ENCODE assay signal across 10 cellular contexts in genomic region chr1:246647113-246647512, GRCh38.
DNase-seq lines count a peak whose midpoint lies in the region; ATAC-seq, FAIRE-seq and TF ChIP-seq lines count a peak whose summit lies in the region.
"Had no signal": no experiment of that assay in that cellular context is flagged by ENCODE, and none has a peak within 500 bp of the region (broad histone marks: within the 10 kb centered on the region; RNA-seq: fewer than 3 reads in every experiment).

No MANE protein-coding gene starts in this region.

- peaks cover 24% of the 10 kb centered on the region for H3K4me1 Mint-ChIP-seq in CD4-positive, alpha-beta T cell (ENCODE audit: low read depth)
- no peaks in the 10 kb centered on the region for H3K4me1 Mint-ChIP-seq in MCF 10A (ENCODE audit: insufficient read depth, unreplicated experiment)

- H3K36me3 ChIP-seq in HepG2 (replicated peaks in 1 of 2; ENCODE audit: control insufficient read depth in 1 of 2, insufficient read depth in 2 of 2, low read length in 2 of 2) (peaks cover 15 to 46% of the 10 kb centered on the region in 2 experiments), vagina (peaks cover 0 to 37% of the 10 kb centered on the region in 2 donors)

- H3K9ac ChIP-seq in HepG2 (ENCODE audit: insufficient read depth, low read depth, low read length), result no peak overlapping the region
- H3K9ac ChIP-seq: BLaER1 treated with 17β-estradiol and CSF1 and Interleukin-3, amounts not matched to agents 10 nM and 100 nM had no signal

- no peak for FAIRE-seq in HepG2 (lab: Jason Lieb, UNC)

- no peak overlapping the region for H3K4me2 ChIP-seq in HepG2 (ENCODE audit: low read depth, low read length)
- H3K4me2 ChIP-seq: BLaER1 treated with 17β-estradiol and CSF1 and Interleukin-3, amounts not matched to agents 10 nM and 100 nM had no signal

- in situ Hi-C loops in HepG2 (cut with HindIII; ENCODE audit: extremely low pct_ligation_motif_present, low pct_unique_long_range_greater_than_20kb), result no loop called here

- no peaks in the 10 kb centered on the region for H3K27me3 ChIP-seq in HepG2 (ENCODE audit: control insufficient read depth in 1 of 2, insufficient read depth in 2 of 2, low read length in 2 of 2)
- no peaks in the 10 kb centered on the region for H3K27me3 ChIP-seq in vagina
- no peaks in the 10 kb centered on the region for H3K27me3 ChIP-seq in CD4-positive, alpha-beta T cell (ENCODE audit: control insufficient read depth, insufficient read depth, low read length)
- H3K27me3 ChIP-seq: BLaER1 treated with 17β-estradiol and CSF1 and Interleukin-3, amounts not matched to agents 10 nM and 100 nM had no signal

- no peaks in the 10 kb centered on the region for H3K4me1 ChIP-seq in HepG2 (ENCODE audit: insufficient read depth, low read length)
- H3K4me1 ChIP-seq in vagina, result peaks cover 9% of the 10 kb centered on the region

- no peak overlapping the region for H3K27ac ChIP-seq in HepG2 (ENCODE audit: extremely low read length, insufficient read depth, low read length)
- peak overlapping the region; percentile 20 for H3K27ac ChIP-seq in vagina
- no peak overlapping the region for H3K27ac ChIP-seq in CD4-positive, alpha-beta T cell (ENCODE audit: low read depth, low read length)
- H3K27ac ChIP-seq: BLaER1 treated with 17β-estradiol and CSF1 and Interleukin-3, amounts not matched to agents 10 nM and 100 nM had no signal

- H3K36me3 Mint-ChIP-seq in CD4-positive, alpha-beta T cell (ENCODE audit: low read depth), result peaks cover 83% of the 10 kb centered on the region
- H3K36me3 Mint-ChIP-seq in MCF 10A (ENCODE audit: insufficient read depth, unreplicated experiment), result peaks cover 63% of the 10 kb centered on the region

- DNase-seq in NCI-H526 (lab: John Stamatoyannopoulos, UW) (peak; percentile 2 to 29), NCI-H526 treated with DMSO at 0.1 percent for 48 hours (lab: John Stamatoyannopoulos, UW) (no peak), cerebellum (ENCODE audit: low spot score) (peak; percentile 83), HepG2 (ENCODE audit: low spot score) (no peak), vagina (ENCODE audit: extremely low spot score in 2 of 2) (no peak), MCF 10A (ENCODE audit: unreplicated experiment) (no peak)
- no peak for DNase-seq in CD4-positive, alpha-beta T cell
- DNase-seq: activated CD8-positive, alpha-beta memory T cell treated with anti-CD3 and anti-CD28 coated beads, Interleukin-2, amount 50 U/mL, for 4 hours had no signal

- WGBS in HepG2 (ENCODE audit: low lambda C conversion rate), result 96% methylated on average over 4 of the region's 10 CpGs

- TF ChIP-seq EP300 in HepG2 (IDR thresholded peaks at IDR 0.05; ENCODE audit: low read depth in 2 of 2, low read length in 2 of 2), result no peak
- TF ChIP-seq EP300 in HepG2 (CRISPR knock-in tag; IDR thresholded peaks at IDR 0.05; ENCODE audit: borderline replicate concordance), result no peak

- no peak for TF ChIP-seq RAD21 in HepG2 (CRISPR knock-in tag; IDR thresholded peaks at IDR 0.05)

- H3K27ac Mint-ChIP-seq in CD4-positive, alpha-beta T cell, result no peak overlapping the region
- no peak overlapping the region for H3K27ac Mint-ChIP-seq in MCF 10A (ENCODE audit: low read depth, unreplicated experiment)

- no peaks in the 10 kb centered on the region for H3K9me3 Mint-ChIP-seq in CD4-positive, alpha-beta T cell
- H3K9me3 Mint-ChIP-seq in MCF 10A (ENCODE audit: unreplicated experiment), result peaks cover 8% of the 10 kb centered on the region

- H3K4me3 Mint-ChIP-seq in CD4-positive, alpha-beta T cell, result no peak overlapping the region
- no peak overlapping the region for H3K4me3 Mint-ChIP-seq in MCF 10A (ENCODE audit: unreplicated experiment)

- H3K27me3 Mint-ChIP-seq in CD4-positive, alpha-beta T cell, result no peaks in the 10 kb centered on the region
- H3K27me3 Mint-ChIP-seq in MCF 10A (ENCODE audit: insufficient read depth, unreplicated experiment), result no peaks in the 10 kb centered on the region

- TF ChIP-seq CTCF in HepG2 (CRISPR knock-in tag; IDR thresholded peaks at IDR 0.05) (peak; percentile 25; the same call in 1 of the 2 replicates), vagina (IDR thresholded peaks at IDR 0.05) (peak in 1 of 3 experiments; percentile 18), MCF 10A (IDR thresholded peaks at IDR 0.05; ENCODE audit: unreplicated experiment) (no peak)
- no peak for TF ChIP-seq CTCF in CD4-positive, alpha-beta T cell (IDR thresholded peaks at IDR 0.05)

- intact Hi-C loops in HepG2 (cut with micrococcal nuclease; ENCODE audit: unreplicated experiment) (no loop called here), vagina (cut with DNase I) (loop anchor here (5.0 kb wide), 2 partner anchors 35 to 50 kb away; no protein-coding TSS in a partner anchor), MCF 10A (cut with micrococcal nuclease) (no loop called here)
- intact Hi-C loops in CD4-positive, alpha-beta T cell (cut with DNase I, micrococcal nuclease), result loop anchor here in 1 of 2 experiments (5.0 kb wide), 1 partner anchor 80 kb away; the partner anchor contains the start of genes CNST and TFB2M

- POLR2A ChIA-PET in HepG2 (lab: Yijun Ruan, JAX), result no interaction called here
- POLR2A ChIA-PET in CD4-positive, alpha-beta T cell (lab: Charles Lee), result no interaction called here
- POLR2A ChIA-PET in MCF 10A (lab: Yijun Ruan, JAX), result no interaction called here

- no peaks in the 10 kb centered on the region for H4K20me1 ChIP-seq in HepG2 (ENCODE audit: insufficient read depth, low read length)
- H4K20me1 ChIP-seq: BLaER1 treated with 17β-estradiol and CSF1 and Interleukin-3, amounts not matched to agents 10 nM and 100 nM had no signal

- BruUV-seq in HepG2 (replicated peaks; lab: Mats Ljungman, UMichigan) (no TSS peak), MCF 10A (replicated peaks; lab: Mats Ljungman, UMichigan) (no TSS peak)

- CTCF ChIA-PET in HepG2 (lab: Yijun Ruan, JAX; ENCODE audit: low intra/inter-chr PET ratio, low total read pairs), result no interaction called here
- CTCF ChIA-PET in CD4-positive, alpha-beta T cell (lab: Charles Lee), result no interaction called here
- CTCF ChIA-PET in MCF 10A (lab: Yijun Ruan, JAX), result interaction anchor here (0.7 kb wide), 1 partner anchor 15 kb away, joined by 6 read pairs; no protein-coding TSS in a partner anchor

- ATAC-seq in HepG2 (peak; percentile 37; the same call in 1 of the 3 replicates), GM21360 (IDR thresholded peaks at IDR 0.05; ENCODE audit: unreplicated experiment) (no peak)
- no peak for ATAC-seq in CD4-positive, alpha-beta T cell (ENCODE audit: poor library complexity)

- TF ChIP-seq POLR2A in HepG2 (IDR thresholded peaks at IDR 0.05; ENCODE audit: insufficient read depth in 1 of 2, low read depth in 2 of 2, low read length in 2 of 2) (no peak), vagina (IDR thresholded peaks at IDR 0.05) (no peak)

- H2AFZ ChIP-seq in HepG2 (ENCODE audit: low read length), result no peak overlapping the region

- H3K4me3 ChIP-seq in HepG2 (replicated peaks in 1 of 3; ENCODE audit: insufficient read depth in 1 of 3, low read depth in 2 of 3, low read length in 3 of 3), result no peak overlapping the region
- H3K4me3 ChIP-seq in vagina, result no peak overlapping the region
- H3K4me3 ChIP-seq: BLaER1 treated with 17β-estradiol and CSF1 and Interleukin-3, amounts not matched to agents 10 nM and 100 nM had no signal

- H3K79me2 ChIP-seq in HepG2 (ENCODE audit: insufficient read depth, low read length), result no peaks in the 10 kb centered on the region

- H3K9me3 ChIP-seq in HepG2 (ENCODE audit: low read length) (no peaks in the 10 kb centered on the region), vagina (no peaks in the 10 kb centered on the region)
- no peaks in the 10 kb centered on the region for H3K9me3 ChIP-seq in CD4-positive, alpha-beta T cell (ENCODE audit: control insufficient read depth, low read length)

TF ChIP-seq in HepG2, 621 proteins besides CTCF, POLR2A, EP300 and RAD21:
- TF ChIP-seq ZKSCAN1 (IDR thresholded peaks at IDR 0.05; ENCODE audit: low read length) (no peak), ZBTB33 (CRISPR knock-in tag; IDR thresholded peaks at IDR 0.05) (peak; percentile 94)

Comparison
In these comparisons a context has a peak if more than half of its experiments do, and no peak if none do; other contexts are left out.
1. DNase-seq: peak in NCI-H526 (2 of 2) and cerebellum (single experiment); none in NCI-H526 treated with DMSO at 0.1 percent for 48 hours (single experiment), HepG2 (single experiment), vagina (0 of 2), CD4-positive, alpha-beta T cell (0 of 10) and MCF 10A (single experiment).